ENCODE assay signal across 8 cellular contexts in the genomic region with DNA sequence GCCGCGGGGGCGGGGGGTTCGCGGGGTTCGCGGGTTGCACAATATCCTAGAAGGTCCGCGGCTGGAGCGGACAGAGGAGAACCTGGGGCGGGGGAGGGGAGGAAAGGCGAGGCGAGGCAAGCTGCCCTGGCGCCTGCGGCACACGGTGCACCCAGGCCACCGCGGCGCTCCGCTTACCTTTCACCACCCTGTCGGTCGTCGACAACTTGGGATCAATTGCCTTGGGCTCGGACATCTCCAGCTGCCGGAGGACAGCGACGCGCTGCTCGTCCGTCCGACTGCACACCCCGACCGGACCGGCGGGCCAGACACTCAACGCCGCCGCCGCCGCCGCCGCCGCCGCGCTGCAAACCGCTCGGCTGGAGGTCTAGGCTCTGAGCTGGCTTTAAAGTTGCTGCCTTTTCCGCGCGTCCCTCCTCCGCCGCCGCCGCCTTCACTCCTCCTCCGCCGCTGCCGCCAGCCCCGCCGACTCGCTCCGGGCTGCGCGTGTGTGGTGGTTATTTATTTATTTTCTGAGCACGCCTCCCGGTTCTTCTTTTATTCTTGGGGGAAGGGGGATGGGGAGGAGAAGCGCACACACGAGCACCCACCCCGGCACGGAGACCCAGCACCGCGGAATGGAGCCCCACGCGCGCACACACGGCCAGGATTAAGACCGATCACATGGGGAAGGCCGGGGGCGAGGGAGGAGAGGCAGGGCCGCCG. TPM values are rescaled to one million over a fixed set of nuclear protein-coding genes. Genes with fewer than 3 reads are reported as not detected.
A peak's percentile ranks its signal among the peaks of the same experiment; 100 is the strongest.
DNase-seq lines count a peak whose midpoint lies in the region; ATAC-seq and TF ChIP-seq lines count a peak whose summit lies in the region.

No MANE protein-coding gene starts in this region.

- peak overlapping the region; percentile 92 to 99 (median 97) for H3K4me3 Mint-ChIP-seq in naive thymus-derived CD8-positive, alpha-beta T cell

- POLR2A ChIA-PET in naive thymus-derived CD8-positive, alpha-beta T cell (lab: Charles Lee), result interaction anchor here (0.5 to 2.7 kb wide), 7 partner anchors 11 to 1481 kb away, joined by 3 to 17 read pairs (median 4); a partner anchor contains a TSS

- peak; percentile 59 for DNase-seq in ACHN
- DNase-seq in NOMO-1 treated with DMSO at 0.1 percent for 48 hours (lab: John Stamatoyannopoulos, UW; ENCODE audit: unreplicated experiment), result peak; percentile 46
- peak; percentile 44 for DNase-seq in activated T-helper 1 cell treated with Interleukin-2 at 50 U/mL for 16 hours (ENCODE audit: low read depth)
- DNase-seq in fibroblast of gingiva (ENCODE audit: low read depth), result peak; percentile 69
- DNase-seq in naive thymus-derived CD8-positive, alpha-beta T cell, result peak in 6 of 10 donors; percentile 46 to 81 (median 57)
- DNase-seq in stomach, result peak; percentile 59

- no peaks in the 10 kb centered on the region for H3K9me3 ChIP-seq in stomach

- peak overlapping the region; percentile 95 to 98 (median 97) for H3K27ac ChIP-seq in stomach

- H3K4me3 ChIP-seq in stomach, result peak overlapping the region; percentile 83 to 92 (median 87)

- ATAC-seq in GM18511 (IDR thresholded peaks at IDR 0.05; ENCODE audit: unreplicated experiment) (peak; percentile 19), HG03066 (IDR thresholded peaks at IDR 0.05; ENCODE audit: low read depth, unreplicated experiment) (peak; percentile 7)
- peak; percentile 37 to 41 for ATAC-seq in naive thymus-derived CD8-positive, alpha-beta T cell

- no peaks in the 10 kb centered on the region for H3K27me3 ChIP-seq in stomach

- peaks cover 3 to 21% (median 8%) of the 10 kb centered on the region in 5 donors for H3K27me3 Mint-ChIP-seq in naive thymus-derived CD8-positive, alpha-beta T cell

- H3K9me3 Mint-ChIP-seq in naive thymus-derived CD8-positive, alpha-beta T cell, result no peaks in the 10 kb centered on the region

- H3K4me1 ChIP-seq in stomach, result peaks cover 12 to 54% (median 42%) of the 10 kb centered on the region in 4 donors

- intact Hi-C loops in stomach (cut with DNase I; ENCODE audit: low total_unique reads), result loop anchor here (10.0 kb wide), 1 partner anchor 152 kb away; no protein-coding TSS in a partner anchor

- no peak for TF ChIP-seq EP300 in stomach (IDR thresholded peaks at IDR 0.05)

- H3K27ac Mint-ChIP-seq in naive thymus-derived CD8-positive, alpha-beta T cell, result peak overlapping the region; percentile 85 to 97 (median 95)

- H3K36me3 ChIP-seq in stomach, result no peaks in the 10 kb centered on the region

- in situ Hi-C loops in ACHN (cut with HindIII; ENCODE audit: low pct_ligation_motif_present, low pct_unique_long_range_greater_than_20kb, low sequenced_read_pairs), result no loop called here

- TF ChIP-seq POLR2A in stomach (IDR thresholded peaks at IDR 0.05), result no peak

- peak in 1 of 7 experiments; percentile 14 for TF ChIP-seq CTCF in stomach (IDR thresholded peaks at IDR 0.05)

- H3K4me1 Mint-ChIP-seq in naive thymus-derived CD8-positive, alpha-beta T cell, result peaks cover 14 to 47% (median 35%) of the 10 kb centered on the region in 4 donors

- WGBS in stomach, 5 donors, result 0 to 3% (median 1%) methylated on average over 19 to 80 of the region's 80 CpGs

- H3K36me3 Mint-ChIP-seq in naive thymus-derived CD8-positive, alpha-beta T cell, result no peaks in the 10 kb centered on the region

RNA-seq across cellular contexts. Expression of a gene that starts 0.6 kb away (rescaled TPM):
- total RNA-seq in naive thymus-derived CD8-positive, alpha-beta T cell, result 10 to 100 TPM; 22.8 to 23.7 TPM
- polyA plus RNA-seq in naive thymus-derived CD8-positive, alpha-beta T cell, result 1 to 10 TPM; 2.8 to 7.4 (median 6.1) TPM
- total RNA-seq in stomach, result 10 to 100 TPM; 14.7 to 62.4 (median 30.9) TPM
- 10 to 100 TPM in 2 of 3 donors, 1 to 10 TPM in 1; 8.9 to 16.0 (median 13.2) TPM for polyA plus RNA-seq in stomach

Comparison
In these comparisons a context has a peak if more than half of its experiments do, and no peak if none do; other contexts are left out.
1. Peak in every context shown above with its lines: DNase-seq, ATAC-seq, H3K4me3 ChIP-seq and H3K27ac ChIP-seq.